In genomic region chr10:21495686-21496284, GRCh38 we compare ENCODE assay signal across 8 cellular contexts. TPM values are rescaled to one million over a fixed set of nuclear protein-coding genes. Genes with fewer than 3 reads are reported as not detected.
DNase-seq lines count a peak whose midpoint lies in the region; ATAC-seq, FAIRE-seq and TF ChIP-seq lines count a peak whose summit lies in the region.

No MANE protein-coding gene starts in this region.

- H3K27ac Mint-ChIP-seq in T-helper 17 cell = peak overlapping the region; percentile 85
- H3K27ac Mint-ChIP-seq in astrocyte (ENCODE audit: unreplicated experiment) = peak overlapping the region; percentile 96

- TF ChIP-seq CTCF in GM12874 (IDR thresholded peaks at IDR 0.05; ENCODE audit: insufficient read depth, low read depth, low read length) = peak; percentile 97
- TF ChIP-seq CTCF in MM.1S (IDR thresholded peaks at IDR 0.05; ENCODE audit: low read length) = peak; percentile 92
- TF ChIP-seq CTCF in astrocyte (IDR thresholded peaks at IDR 0.05; ENCODE audit: insufficient read depth, low read depth, low read length) = peak; percentile 59
- TF ChIP-seq CTCF in hepatocyte (IDR thresholded peaks at IDR 0.05; ENCODE audit: poor library complexity) = peak; percentile 90
- TF ChIP-seq CTCF in retinal pigment epithelial cell (conservative IDR thresholded peaks at IDR 0.05; ENCODE audit: low read depth, low read length) = peak; percentile 73

- no peaks in the 10 kb centered on the region for H3K9me2 ChIP-seq in MM.1S (replicated peaks; ENCODE audit: insufficient read depth, low read length)
- no peaks in the 10 kb centered on the region for H3K9me2 ChIP-seq in hepatocyte (replicated peaks; ENCODE audit: insufficient read depth)

- WGBS in hepatocyte (ENCODE audit: low lambda C conversion rate, missing lambda C conversion rate) = 1% methylated on average over 20 of the region's 59 CpGs

- peaks cover 12% of the 10 kb centered on the region for H3K4me1 Mint-ChIP-seq in T-helper 17 cell
- peaks cover 28% of the 10 kb centered on the region for H3K4me1 Mint-ChIP-seq in astrocyte (ENCODE audit: low read depth, unreplicated experiment)

- H3K9ac ChIP-seq in MM.1S (ENCODE audit: low read length) (peak overlapping the region; percentile 40; the same call in 1 of the 2 replicates), astrocyte (ENCODE audit: low read length) (peak overlapping the region; percentile 81)

- ATAC-seq in T-helper 17 cell = peak; percentile 93

- H3K4me1 ChIP-seq in MM.1S (ENCODE audit: low read length) = no peaks in the 10 kb centered on the region
- peaks cover 3% of the 10 kb centered on the region for H3K4me1 ChIP-seq in astrocyte (ENCODE audit: insufficient read depth, low read length)
- peaks cover 14% of the 10 kb centered on the region for H3K4me1 ChIP-seq in hepatocyte (ENCODE audit: insufficient read depth)

- H3K9me3 ChIP-seq in MM.1S (replicated peaks; ENCODE audit: insufficient read depth, low read length) (no peaks in the 10 kb centered on the region), T-helper 17 cell (ENCODE audit: control insufficient read depth, low read length, poor library complexity, severe bottlenecking) (no peaks in the 10 kb centered on the region), astrocyte (ENCODE audit: insufficient read depth, low read depth, low read length) (no peaks in the 10 kb centered on the region), hepatocyte (ENCODE audit: low read depth) (no peaks in the 10 kb centered on the region)

- peaks cover 42% of the 10 kb centered on the region for H3K27me3 Mint-ChIP-seq in T-helper 17 cell
- peaks cover 5% of the 10 kb centered on the region for H3K27me3 Mint-ChIP-seq in astrocyte (ENCODE audit: low read depth, unreplicated experiment)

- H3K27ac ChIP-seq in MM.1S (ENCODE audit: low read length) (no peak overlapping the region), astrocyte (ENCODE audit: low read depth, low read length) (peak overlapping the region; percentile 52), hepatocyte (peak overlapping the region; percentile 96)

- H3K4me2 ChIP-seq in MM.1S (ENCODE audit: low read depth, low read length) (peak overlapping the region; percentile 100), astrocyte (ENCODE audit: low read length) (peak overlapping the region; percentile 97), hepatocyte (peak overlapping the region; percentile 97)

- H2AFZ ChIP-seq in MM.1S (ENCODE audit: low read length) = peak overlapping the region; percentile 99
- H2AFZ ChIP-seq in astrocyte (ENCODE audit: low read depth, low read length) = peak overlapping the region; percentile 88
- H2AFZ ChIP-seq in hepatocyte = peak overlapping the region; percentile 71

- DNase-seq in HCEC 1CT = peak; percentile 63
- peak; percentile 84 for DNase-seq in MM.1S
- peak; percentile 81 to 93 (median 84) for DNase-seq in T-helper 17 cell
- DNase-seq in astrocyte (ENCODE audit: low read depth) = no peak
- DNase-seq in hepatocyte (ENCODE audit: low spot score) = peak; percentile 94
- no peak for DNase-seq in retinal pigment epithelial cell (ENCODE audit: low read depth)
- DNase-seq in cerebellar nuclear complex (lab: John Stamatoyannopoulos, UW) = no peak

- FAIRE-seq in astrocyte (lab: Jason Lieb, UNC) = no peak

- H3K4me3 Mint-ChIP-seq in T-helper 17 cell (peak overlapping the region; percentile 91), astrocyte (ENCODE audit: unreplicated experiment) (peak overlapping the region; percentile 95)

- H3K9me3 Mint-ChIP-seq in astrocyte (ENCODE audit: unreplicated experiment) = no peaks in the 10 kb centered on the region

- H3K36me3 ChIP-seq in MM.1S (replicated peaks; ENCODE audit: insufficient read depth, low read length) = no peaks in the 10 kb centered on the region
- no peaks in the 10 kb centered on the region for H3K36me3 ChIP-seq in astrocyte (ENCODE audit: insufficient read depth, low read length)
- H3K36me3 ChIP-seq in hepatocyte (replicated peaks; ENCODE audit: insufficient read depth, low read depth) = no peaks in the 10 kb centered on the region

- peaks cover 41% of the 10 kb centered on the region for H3K27me3 ChIP-seq in MM.1S (replicated peaks; ENCODE audit: insufficient read depth, low read length)
- H3K27me3 ChIP-seq in astrocyte (ENCODE audit: insufficient read depth, low read length) = peaks cover 3% of the 10 kb centered on the region
- peaks cover 31% of the 10 kb centered on the region for H3K27me3 ChIP-seq in hepatocyte

- H4K20me1 ChIP-seq in MM.1S (ENCODE audit: insufficient read depth, low read length) (no peaks in the 10 kb centered on the region), astrocyte (ENCODE audit: insufficient read depth, low read length) (no peaks in the 10 kb centered on the region), hepatocyte (ENCODE audit: insufficient read depth, poor library complexity, severe bottlenecking) (no peaks in the 10 kb centered on the region)

- H3K36me3 Mint-ChIP-seq in T-helper 17 cell (ENCODE audit: low read depth) = peaks cover 5% of the 10 kb centered on the region
- H3K36me3 Mint-ChIP-seq in astrocyte (ENCODE audit: low read depth, unreplicated experiment) = peaks cover 4% of the 10 kb centered on the region

- H3K4me3 ChIP-seq in MM.1S (ENCODE audit: low read length) = peak overlapping the region; percentile 84
- H3K4me3 ChIP-seq in astrocyte (ENCODE audit: insufficient read depth, low read depth, low read length) = peak overlapping the region; percentile 84
- H3K4me3 ChIP-seq in hepatocyte = peak overlapping the region; percentile 89
- H3K4me3 ChIP-seq in retinal pigment epithelial cell (ENCODE audit: low read length) = peak overlapping the region; percentile 79

- peaks cover 3% of the 10 kb centered on the region; the same call in 1 of the 2 replicates for H3F3A ChIP-seq in MM.1S (ENCODE audit: insufficient read depth, low read length)

- H3K79me2 ChIP-seq in MM.1S (ENCODE audit: low read length) (no peaks in the 10 kb centered on the region), astrocyte (ENCODE audit: insufficient read depth, low read length) (no peaks in the 10 kb centered on the region), hepatocyte (peaks cover 14% of the 10 kb centered on the region)

RNA-seq across cellular contexts. Expression of gene SKIDA1, which starts 29.7 kb away (rescaled TPM):
- under 1 TPM; 0.34 to 0.37 TPM for total RNA-seq in T-helper 17 cell
- total RNA-seq in astrocyte = 5.9 and 7.8 TPM in 2 replicates
- total RNA-seq in hepatocyte = 1.9 and 2.3 TPM in 2 replicates
- 0.34 and 0.68 TPM in 2 replicates for polyA plus RNA-seq in hepatocyte

RNA-seq across cellular contexts. Expression of gene MLLT10, which starts 38.2 kb away (rescaled TPM):
- total RNA-seq in T-helper 17 cell (10 to 100 TPM; 68.6 to 72.0 TPM), astrocyte (33.7 and 46.9 TPM in 2 replicates), hepatocyte (34.9 and 61.6 TPM in 2 replicates)
- polyA plus RNA-seq in hepatocyte = 16.0 and 16.8 TPM in 2 replicates

Comparison
In these comparisons a context has a peak if more than half of its experiments do, and no peak if none do; other contexts are left out.
1. DNase-seq: peak in HCEC 1CT (single experiment), MM.1S (single experiment), T-helper 17 cell (3 of 3) and hepatocyte (single experiment); none in astrocyte (single experiment), retinal pigment epithelial cell (single experiment) and cerebellar nuclear complex (0 of 2).
2. Peak in every context shown above with its lines, with median percentiles within 50 percentile points of each other: CTCF ChIP-seq, H2AFZ ChIP-seq, H3K4me2 ChIP-seq and H3K4me3 ChIP-seq.